Comparison of ENCODE assay signal across 8 cellular contexts in genomic region chr15:40844543-40844981, GRCh38. TPM values are rescaled to one million over a fixed set of nuclear protein-coding genes. Genes with fewer than 3 reads are reported as not detected.
A peak's percentile ranks its signal among the peaks of the same experiment; 100 is the strongest.
DNase-seq lines count a peak whose midpoint lies in the region; ATAC-seq lines count a peak whose summit lies in the region.

No MANE protein-coding gene starts in this region.

- H3K9me3 ChIP-seq in ES-I3 (ENCODE audit: control insufficient read depth, insufficient read depth, low read length), result no peaks in the 10 kb centered on the region
- no peaks in the 10 kb centered on the region for H3K9me3 ChIP-seq in NT2/D1 (ENCODE audit: insufficient read depth, low read length)
- H3K9me3 ChIP-seq in iPS DF 6.9 (ENCODE audit: control insufficient read depth, insufficient read depth, low read length), result no peaks in the 10 kb centered on the region

- H3K4me1 ChIP-seq in ES-I3 (ENCODE audit: insufficient read depth, low read length) (peaks cover 27% of the 10 kb centered on the region), NT2/D1 (ENCODE audit: insufficient read depth, insufficient read length) (peaks cover 18% of the 10 kb centered on the region), iPS DF 6.9 (ENCODE audit: control insufficient read depth, insufficient read depth, low read length) (peaks cover 14% of the 10 kb centered on the region)

- H3K36me3 ChIP-seq in ES-I3 (ENCODE audit: insufficient read depth, low read length) (no peaks in the 10 kb centered on the region), NT2/D1 (ENCODE audit: insufficient read depth, insufficient read length, low read length) (no peaks in the 10 kb centered on the region), iPS DF 6.9 (ENCODE audit: control insufficient read depth, insufficient read depth, low read length) (no peaks in the 10 kb centered on the region)

- WGBS in iPS DF 6.9 (ENCODE audit: insufficient coverage, insufficient read length), result no CpG with 5 or more reads among the region's 44 CpGs

- no peak for DNase-seq in NT2/D1 (ENCODE audit: low read depth, low spot score)
- DNase-seq in activated naive CD4-positive, alpha-beta T cell treated with anti-CD3 and anti-CD28 coated beads, Interleukin-2, amount 50 U/mL, for 72 hours (ENCODE audit: low spot score in 2 of 2), result peak; percentile 52 to 66
- no peak for DNase-seq in iPS DF 6.9 (ENCODE audit: low read depth, low spot score)
- DNase-seq in stimulated activated CD4-positive, alpha-beta T cell treated with anti-CD3 and anti-CD28 coated beads, Interleukin-1b, Interleukin-23, amount 100 ng/mL, for 4 hours (ENCODE audit: low read depth in 2 of 2), result peak; percentile 20 to 32
- no peak for DNase-seq in hippocampal formation (lab: John Stamatoyannopoulos, UW)
- no peak for DNase-seq in NCI-H1092 treated with DMSO at 0.1 percent for 48 hours (lab: John Stamatoyannopoulos, UW)
- no peak for DNase-seq in dedifferentiated amniotic fluid mesenchymal stem cell (ENCODE audit: extremely low spot score)

- peaks cover 4 to 5% of the 10 kb centered on the region in 2 donors for H3K36me3 Mint-ChIP-seq in activated naive CD4-positive, alpha-beta T cell treated with anti-CD3 and anti-CD28 coated beads, Interleukin-2, amount 50 U/mL, for 72 hours

- peak overlapping the region; percentile 57 for H3K9ac ChIP-seq in ES-I3 (ENCODE audit: low read depth, low read length)
- H3K9ac ChIP-seq in NT2/D1 (ENCODE audit: insufficient read length, low read depth), result peak overlapping the region; percentile 80

- peak overlapping the region in 1 of 2 donors; percentile 77 for H3K27ac Mint-ChIP-seq in activated naive CD4-positive, alpha-beta T cell treated with anti-CD3 and anti-CD28 coated beads, Interleukin-2, amount 50 U/mL, for 72 hours

- H3K4me3 ChIP-seq in NT2/D1 (ENCODE audit: insufficient read length, low read depth) (peak overlapping the region; percentile 67), iPS DF 6.9 (ENCODE audit: low read length) (peak overlapping the region; percentile 67)

- H3K27ac ChIP-seq in iPS DF 6.9 (ENCODE audit: low read length), result no peak overlapping the region

- H3K27me3 ChIP-seq in NT2/D1 (ENCODE audit: insufficient read depth, insufficient read length) (peaks cover 32% of the 10 kb centered on the region), iPS DF 6.9 (ENCODE audit: control insufficient read depth, insufficient read depth, low read length) (no peaks in the 10 kb centered on the region)

- no peaks in the 10 kb centered on the region for H3K9me3 Mint-ChIP-seq in activated naive CD4-positive, alpha-beta T cell treated with anti-CD3 and anti-CD28 coated beads, Interleukin-2, amount 50 U/mL, for 72 hours

- peak; percentile 43 to 56 for ATAC-seq in activated naive CD4-positive, alpha-beta T cell treated with anti-CD3 and anti-CD28 coated beads, Interleukin-2, amount 50 U/mL, for 72 hours

RNA-seq across cellular contexts. Expression of gene SPINT1, which starts 0.7 kb away (rescaled TPM):
- total RNA-seq in activated naive CD4-positive, alpha-beta T cell treated with anti-CD3 and anti-CD28 coated beads, Interleukin-2, amount 50 U/mL, for 72 hours, result 1 to 10 TPM; 6.9 to 10.0 TPM

RNA-seq across cellular contexts. Expression of gene PPP1R14D, which starts 16.1 kb away (rescaled TPM):
- total RNA-seq in activated naive CD4-positive, alpha-beta T cell treated with anti-CD3 and anti-CD28 coated beads, Interleukin-2, amount 50 U/mL, for 72 hours, result not detected

RNA-seq across cellular contexts. Expression of gene RHOV, which starts 29.5 kb away (rescaled TPM):
- total RNA-seq in activated naive CD4-positive, alpha-beta T cell treated with anti-CD3 and anti-CD28 coated beads, Interleukin-2, amount 50 U/mL, for 72 hours, result under 1 TPM in 1 of 2 donors, not detected in 1; 0.72 TPM

RNA-seq across cellular contexts. Expression of gene DNAJC17, which starts 37.3 kb away (rescaled TPM):
- total RNA-seq in activated naive CD4-positive, alpha-beta T cell treated with anti-CD3 and anti-CD28 coated beads, Interleukin-2, amount 50 U/mL, for 72 hours, result 10 to 100 TPM; 20.2 to 36.1 TPM

RNA-seq across cellular contexts. Expression of gene ZFYVE19, which starts 37.7 kb away (rescaled TPM):
- total RNA-seq in activated naive CD4-positive, alpha-beta T cell treated with anti-CD3 and anti-CD28 coated beads, Interleukin-2, amount 50 U/mL, for 72 hours, result 10 to 100 TPM; 24.6 to 26.6 TPM

Comparison
In these comparisons a context has a peak if more than half of its experiments do, and no peak if none do; other contexts are left out.
1. DNase-seq: peak in activated naive CD4-positive, alpha-beta T cell treated with anti-CD3 and anti-CD28 coated beads, Interleukin-2, amount 50 U/mL, for 72 hours (2 of 2) and stimulated activated CD4-positive, alpha-beta T cell treated with anti-CD3 and anti-CD28 coated beads, Interleukin-1b, Interleukin-23, amount 100 ng/mL, for 4 hours (2 of 2); none in NT2/D1 (single experiment), iPS DF 6.9 (single experiment), hippocampal formation (0 of 2), NCI-H1092 treated with DMSO at 0.1 percent for 48 hours (single experiment) and dedifferentiated amniotic fluid mesenchymal stem cell (single experiment).